ENCODE assay signal across 9 cellular contexts in the genomic region with DNA sequence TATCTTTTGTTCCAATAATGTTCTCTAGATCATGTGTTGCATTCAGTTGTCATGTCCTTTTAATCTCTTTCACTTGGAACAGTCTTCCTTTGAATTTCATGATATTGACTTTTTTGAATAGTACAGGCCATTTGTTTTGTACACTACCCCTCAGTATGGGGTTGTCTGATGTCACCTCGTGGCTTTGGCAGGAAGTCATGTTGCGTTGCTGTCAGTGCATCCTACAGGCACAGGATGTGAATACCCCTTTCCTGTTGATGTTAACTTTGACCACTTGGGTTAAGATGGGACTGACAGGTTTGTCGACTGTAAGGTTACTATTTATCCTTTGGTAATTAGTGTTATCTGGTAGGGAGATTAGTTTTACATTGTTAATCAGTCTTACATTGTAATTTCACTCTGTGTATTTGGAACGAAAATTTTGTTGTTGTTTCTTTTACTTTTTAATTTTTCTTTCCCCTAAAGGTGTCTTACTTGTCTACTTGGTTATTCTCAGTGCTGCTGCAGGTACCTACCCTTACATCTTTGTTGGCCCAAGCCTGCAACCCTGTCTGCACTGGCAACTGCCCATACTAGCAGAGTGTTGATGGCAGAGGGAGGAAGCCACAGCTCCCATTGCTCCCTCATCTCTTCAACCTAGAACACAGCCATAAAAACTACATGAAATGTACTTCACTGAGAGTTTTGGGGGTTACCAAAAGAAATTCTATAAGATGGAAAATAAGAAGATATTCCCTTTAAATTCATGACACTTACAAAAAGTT. TPM values are rescaled to one million over a fixed set of nuclear protein-coding genes. Genes with fewer than 3 reads are reported as not detected.
DNase-seq lines count a peak whose midpoint lies in the region; ATAC-seq and TF ChIP-seq lines count a peak whose summit lies in the region.
"Had no signal": no experiment of that assay in that cellular context is flagged by ENCODE, and none has a peak within 500 bp of the region (broad histone marks: within the 10 kb centered on the region; RNA-seq: fewer than 3 reads in every experiment).

No MANE protein-coding gene starts in this region.

- no peak for TF ChIP-seq POLR2A in spleen (IDR thresholded peaks at IDR 0.05)

- H3F3A ChIP-seq in PC-3 (ENCODE audit: low read length, unreplicated experiment), result no peaks in the 10 kb centered on the region

- H3K9ac ChIP-seq in PC-3 (ENCODE audit: low read length), result no peak overlapping the region

- ATAC-seq in GM18867 (IDR thresholded peaks at IDR 0.05; ENCODE audit: unreplicated experiment), result peak; percentile 73
- peak; percentile 71 for ATAC-seq in HG02610 (IDR thresholded peaks at IDR 0.05; ENCODE audit: unreplicated experiment)
- no peak for ATAC-seq in PC-3

- 11 to 31% (median 20%) methylated on average over 4 of the region's 4 CpGs for WGBS in spleen, 5 donors

- no peak overlapping the region for H2AFZ ChIP-seq in PC-3 (ENCODE audit: low read length)

- H3K27ac ChIP-seq in spleen (peak overlapping the region in 5 of 8 donors; percentile 4 to 70 (median 44)), PC-3 (ENCODE audit: low read length) (no peak overlapping the region), dorsolateral prefrontal cortex (no peak overlapping the region)

- no TSS peak for BruUV-seq in PC-3 (replicated peaks; lab: Mats Ljungman, UMichigan)

- no peaks in the 10 kb centered on the region for H3K27me3 ChIP-seq in spleen (replicated peaks in 1 of 7)
- peaks cover 17% of the 10 kb centered on the region for H3K27me3 ChIP-seq in PC-3 (ENCODE audit: low read length)
- peaks cover 0 to 4% (median 0%) of the 10 kb centered on the region in 45 donors for H3K27me3 ChIP-seq in dorsolateral prefrontal cortex

- no peak overlapping the region for H3K4me2 ChIP-seq in PC-3 (ENCODE audit: low read length)

- CTCF ChIA-PET in PC-3 (lab: Charles Lee), result no interaction called here

- DNase-seq in UCSD-AML1 (lab: John Stamatoyannopoulos, UW; ENCODE audit: unreplicated experiment) (peak; percentile 9), spleen (no peak), PC-3 (no peak), dorsolateral prefrontal cortex (no peak), NCI-H748 treated with DMSO at 0.1 percent for 48 hours (lab: John Stamatoyannopoulos, UW) (no peak), NCI-H146 treated with DMSO at 0.1 percent for 48 hours (lab: John Stamatoyannopoulos, UW; ENCODE audit: unreplicated experiment) (no peak)
- DNase-seq: substantia nigra had no signal

- no peaks in the 10 kb centered on the region for H3K9me2 ChIP-seq in PC-3 (replicated peaks; ENCODE audit: low read length)

- H3K4me3 ChIP-seq in spleen, result no peak overlapping the region
- no peak overlapping the region for H3K4me3 ChIP-seq in PC-3 (ENCODE audit: low read length)
- no peak overlapping the region for H3K4me3 ChIP-seq in dorsolateral prefrontal cortex

- TF ChIP-seq CTCF in spleen (IDR thresholded peaks at IDR 0.05 in 8 of 11, conservative IDR thresholded peaks at IDR 0.05 in 3 of 11), result peak in 1 of 11 experiments; percentile 11
- no peak for TF ChIP-seq CTCF in PC-3 (conservative IDR thresholded peaks at IDR 0.05; ENCODE audit: low read depth, low read length)
- TF ChIP-seq CTCF in dorsolateral prefrontal cortex (IDR thresholded peaks at IDR 0.05 in 54 of 56, conservative IDR thresholded peaks at IDR 0.05 in 2 of 56; ENCODE audit: low read depth in 1 of 56, partially characterized antibody in 56 of 56), result no peak

- POLR2A ChIA-PET in PC-3 (lab: Charles Lee; ENCODE audit: unreplicated experiment), result no interaction called here

- H4K20me1 ChIP-seq in PC-3 (ENCODE audit: low read length), result no peaks in the 10 kb centered on the region

- intact Hi-C loops in spleen (cut with DNase I; ENCODE audit: low total_unique reads), result no loop called here
- intact Hi-C loops in PC-3 (cut with micrococcal nuclease), result no loop called here
- intact Hi-C loops in dorsolateral prefrontal cortex (cut with DNase I), result no loop called here

- no peaks in the 10 kb centered on the region for H3K36me3 ChIP-seq in spleen
- no peaks in the 10 kb centered on the region for H3K36me3 ChIP-seq in PC-3 (ENCODE audit: low read depth, low read length)

- H3K4me1 ChIP-seq in spleen (peaks cover 0 to 28% (median 5%) of the 10 kb centered on the region in 6 donors), PC-3 (ENCODE audit: insufficient read depth, low read length) (no peaks in the 10 kb centered on the region)

- no peaks in the 10 kb centered on the region for H3K79me2 ChIP-seq in PC-3 (ENCODE audit: low read length)

- H3K9me3 ChIP-seq in spleen (no peaks in the 10 kb centered on the region), PC-3 (ENCODE audit: low read length) (no peaks in the 10 kb centered on the region)

RNA-seq across cellular contexts. Expression of gene ATP8A1, which starts 14.7 kb away (rescaled TPM):
- 10 to 100 TPM; 40.6 to 87.0 (median 49.4) TPM for total RNA-seq in spleen
- polyA plus RNA-seq in spleen, result 10 to 100 TPM; 14.4 to 19.1 (median 16.1) TPM
- 3.9 and 5.3 TPM in 2 replicates for total RNA-seq in PC-3 (2014; rRNA removed)
- total RNA-seq in dorsolateral prefrontal cortex, result 100 to 1,000 TPM in 119 of 120 experiments, 10 to 100 TPM in 1; 78.1 to 308 (median 175) TPM

Comparison
In these comparisons a context has a peak if more than half of its experiments do, and no peak if none do; other contexts are left out.
1. H3K27ac ChIP-seq: peak in spleen (5 of 8); none in PC-3 (single experiment) and dorsolateral prefrontal cortex (0 of 59).